31 cellular contexts compared by ENCODE assay signal in the genomic region with DNA sequence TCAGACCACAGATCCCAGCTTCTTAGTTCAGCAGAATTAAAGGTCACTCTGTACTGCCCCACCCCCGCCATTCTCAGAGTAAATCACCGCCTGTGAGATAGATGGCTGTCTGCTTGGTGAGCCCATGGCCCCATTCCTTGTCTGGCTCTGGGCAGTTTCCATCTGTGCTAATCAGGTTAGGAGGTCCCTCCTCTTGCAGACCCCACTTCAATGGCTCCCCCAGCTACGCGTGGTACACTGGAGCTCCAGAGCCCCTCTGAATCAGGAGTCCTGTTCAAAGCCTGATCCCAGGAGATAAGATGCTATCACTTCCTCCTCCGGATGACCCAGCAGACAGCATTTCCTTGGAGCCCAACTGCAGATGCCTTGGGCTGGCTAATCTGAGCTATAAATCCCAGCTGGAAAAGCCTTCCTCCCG.
DNase-seq lines count a peak whose midpoint lies in the region; ATAC-seq, FAIRE-seq and TF ChIP-seq lines count a peak whose summit lies in the region.
"Had no signal": no experiment of that assay in that cellular context is flagged by ENCODE, and none has a peak within 500 bp of the region (broad histone marks: within the 10 kb centered on the region; RNA-seq: fewer than 3 reads in every experiment).

No MANE protein-coding gene starts in this region.

- TF ChIP-seq CTCF in endothelial cell of umbilical vein (IDR thresholded peaks at IDR 0.05; ENCODE audit: extremely low read depth in 1 of 2, insufficient read depth in 1 of 2, low read depth in 1 of 2, low read length in 2 of 2): no peak
- TF ChIP-seq CTCF in neural crest cell (conservative IDR thresholded peaks at IDR 0.05): no peak

- CTCF ChIA-PET in endothelial cell of umbilical vein (lab: Charles Lee): interaction anchor here (0.6 to 4.1 kb wide), 9 partner anchors 11 to 127 kb away, joined by 3 to 16 read pairs (median 6); no protein-coding TSS in a partner anchor

- no peak overlapping the region for H3K27ac ChIP-seq in endothelial cell of umbilical vein (ENCODE audit: insufficient read depth, low read depth, low read length)
- H3K27ac ChIP-seq in GM23248: no peak overlapping the region
- H3K27ac ChIP-seq: A549, left lung, Peyer's patch, SJCRH30, skin epidermis had no signal

- H3F3A ChIP-seq in GM23248 (ENCODE audit: insufficient read depth): no peaks in the 10 kb centered on the region

- H3K9me3 Mint-ChIP-seq in neural crest cell: no peaks in the 10 kb centered on the region
- H3K9me3 Mint-ChIP-seq: activated CD8-positive, alpha-beta T cell treated with anti-CD3 and anti-CD28 coated beads for 36 hours; activated naive CD4-positive, alpha-beta T cell treated with anti-CD3 and anti-CD28 coated beads, Interleukin-2, amount 50 U/mL, for 72 hours; H9; naive thymus-derived CD4-positive, alpha-beta T cell; stimulated activated naive CD8-positive, alpha-beta T cell treated with anti-CD3 and anti-CD28 coated beads, Interleukin-15, amount 100 ng/mL, for 72 hours had no signal

- TF ChIP-seq POLR2A in endothelial cell of umbilical vein (IDR thresholded peaks at IDR 0.05; ENCODE audit: low read depth, low read length): no peak

- no peaks in the 10 kb centered on the region for H3K36me3 ChIP-seq in endothelial cell of umbilical vein (ENCODE audit: control insufficient read depth in 2 of 2, extremely low read depth in 1 of 2, insufficient read depth in 2 of 2, low read length in 2 of 2)
- H3K36me3 ChIP-seq in GM23248 (ENCODE audit: low read depth): no peaks in the 10 kb centered on the region
- H3K36me3 ChIP-seq: left lung, Peyer's patch, SJCRH30 had no signal

- H4K20me1 ChIP-seq in endothelial cell of umbilical vein (replicated peaks; ENCODE audit: control insufficient read depth, extremely low read depth, insufficient read depth, low read length) (no peaks in the 10 kb centered on the region), GM23248 (ENCODE audit: insufficient read depth) (no peaks in the 10 kb centered on the region)

- WGBS in GM23248 (ENCODE audit: low coverage in 1 of 2, low lambda C conversion rate in 2 of 2, missing lambda C conversion rate in 2 of 2), 2 experiments: 87 to 90% methylated on average over 6 of the region's 6 CpGs

- peak; percentile 81 for DNase-seq in ELF-1 (ENCODE audit: low read depth, low spot score)
- peak; percentile 8 for DNase-seq in endothelial cell of umbilical vein (ENCODE audit: low read depth, low spot score)
- DNase-seq in neural crest cell (ENCODE audit: low read depth, low spot score): no peak
- DNase-seq in NCI-H774 (lab: John Stamatoyannopoulos, UW): no peak
- no peak for DNase-seq in GM23248
- DNase-seq: activated CD4-positive, CD25-positive, alpha-beta regulatory T cell treated with anti-CD3 and anti-CD28 coated beads, Interleukin-2, amount 50 U/mL, for 72 hours; activated CD8-positive, alpha-beta T cell treated with anti-CD3 and anti-CD28 coated beads for 36 hours; AML-193; anterior cingulate cortex; cortex of kidney; DMS153; H9; Karpas-422; left lung; naive thymus-derived CD4-positive, alpha-beta T cell; NCI-H1694 treated with DMSO at 0.1 percent for 48 hours; NCI-H2171; NCI-H526; Peyer's patch; SJCRH30; stimulated activated CD4-positive, alpha-beta T cell treated with anti-CD3 and anti-CD28 coated beads, Interleukin-1b, Interleukin-23, amount 100 ng/mL, for 48 hours; stimulated activated CD8-positive, alpha-beta memory T cell treated with anti-CD3 and anti-CD28 coated beads, Interleukin-4, amount 100 ng/mL, for 48 hours; stimulated activated naive CD8-positive, alpha-beta T cell treated with anti-CD3 and anti-CD28 coated beads, Interleukin-15, amount 100 ng/mL, for 72 hours; T-helper 1 cell had no signal

- H3K4me1 Mint-ChIP-seq in neural crest cell: peaks cover 48% of the 10 kb centered on the region
- H3K4me1 Mint-ChIP-seq: stimulated activated naive CD8-positive, alpha-beta T cell treated with anti-CD3 and anti-CD28 coated beads, Interleukin-15, amount 100 ng/mL, for 72 hours had no signal

- peaks cover 5% of the 10 kb centered on the region for H3K36me3 Mint-ChIP-seq in neural crest cell (ENCODE audit: low read depth)
- H3K36me3 Mint-ChIP-seq: activated naive CD4-positive, alpha-beta T cell treated with anti-CD3 and anti-CD28 coated beads, Interleukin-2, amount 50 U/mL, for 72 hours had no signal

- no TSS peak for BruUV-seq in endothelial cell of umbilical vein (replicated peaks; lab: Mats Ljungman, UMichigan)

- H3K9me3 ChIP-seq in endothelial cell of umbilical vein (replicated peaks; ENCODE audit: control insufficient read depth, insufficient read depth, low read length) (no peaks in the 10 kb centered on the region), GM23248 (ENCODE audit: low read depth) (no peaks in the 10 kb centered on the region)
- H3K9me3 ChIP-seq: A549, left lung, Peyer's patch, SJCRH30 had no signal

- no peaks in the 10 kb centered on the region for H3K9me2 ChIP-seq in GM23248 (ENCODE audit: insufficient read depth)

- dilution Hi-C loops in endothelial cell of umbilical vein (cut with MboI; ENCODE audit: extremely low pct_ligation_motif_present, low sequenced_read_pairs): no loop called here

- H3K4me3 ChIP-seq in endothelial cell of umbilical vein (replicated peaks in 1 of 3; ENCODE audit: insufficient read depth in 1 of 3, low read depth in 1 of 3, low read length in 3 of 3): no peak overlapping the region
- H3K4me3 ChIP-seq in GM23248: no peak overlapping the region
- H3K4me3 ChIP-seq: A549, left lung, Peyer's patch, SJCRH30, skin epidermis had no signal

- H3K4me1 ChIP-seq in endothelial cell of umbilical vein (ENCODE audit: control insufficient read depth, extremely low read depth, insufficient read depth, low read length) (peaks cover 21% of the 10 kb centered on the region), GM23248 (ENCODE audit: insufficient read depth) (0 out of 2 replicates have a peak, but pooled peaks cover 5% of the 10 kb centered on the region)

- in situ Hi-C loops in GM23248 (cut with MboI): no loop called here

- H3K27me3 Mint-ChIP-seq in neural crest cell (ENCODE audit: low read depth): no peaks in the 10 kb centered on the region
- H3K27me3 Mint-ChIP-seq: activated CD8-positive, alpha-beta T cell treated with anti-CD3 and anti-CD28 coated beads for 36 hours; stimulated activated naive CD8-positive, alpha-beta T cell treated with anti-CD3 and anti-CD28 coated beads, Interleukin-15, amount 100 ng/mL, for 72 hours had no signal

- FAIRE-seq in endothelial cell of umbilical vein (lab: Jason Lieb, UNC): peak; percentile 48
- FAIRE-seq: A549, G401.6 had no signal

- H2AFZ ChIP-seq in endothelial cell of umbilical vein (ENCODE audit: low read depth, low read length): no peak overlapping the region
- H2AFZ ChIP-seq in GM23248: no peak overlapping the region

- H3K27me3 ChIP-seq in endothelial cell of umbilical vein (ENCODE audit: control insufficient read depth in 2 of 2, insufficient read depth in 2 of 2, low read length in 2 of 2) (no peaks in the 10 kb centered on the region), GM23248 (replicated peaks; ENCODE audit: insufficient read depth) (no peaks in the 10 kb centered on the region)
- H3K27me3 ChIP-seq: left lung, Peyer's patch, SJCRH30 had no signal

- ATAC-seq in SK-N-SH treated with all-trans-retinoic acid at 6 μM for 48 hours (peak; percentile 55), GM21723 (IDR thresholded peaks at IDR 0.05; ENCODE audit: unreplicated experiment) (no peak), HG03457 (IDR thresholded peaks at IDR 0.05; ENCODE audit: unreplicated experiment) (no peak)
- ATAC-seq: A549; activated CD8-positive, alpha-beta T cell treated with anti-CD3 and anti-CD28 coated beads for 36 hours; activated naive CD4-positive, alpha-beta T cell treated with anti-CD3 and anti-CD28 coated beads, Interleukin-2, amount 50 U/mL, for 72 hours; left lung; naive thymus-derived CD4-positive, alpha-beta T cell; stimulated activated naive CD8-positive, alpha-beta T cell treated with anti-CD3 and anti-CD28 coated beads, Interleukin-15, amount 100 ng/mL, for 72 hours had no signal

- H3K4me2 ChIP-seq in endothelial cell of umbilical vein (ENCODE audit: insufficient read depth, low read length) (no peak overlapping the region), GM23248 (ENCODE audit: unreplicated experiment) (no peak overlapping the region)
- H3K4me2 ChIP-seq: A549 had no signal

- H3K9ac ChIP-seq in endothelial cell of umbilical vein (replicated peaks; ENCODE audit: extremely low read depth, insufficient read depth, low read length) (no peak overlapping the region), GM23248 (no peak overlapping the region)

- no peaks in the 10 kb centered on the region for H3K79me2 ChIP-seq in endothelial cell of umbilical vein (ENCODE audit: control insufficient read depth, insufficient read depth, low read length)
- no peaks in the 10 kb centered on the region for H3K79me2 ChIP-seq in GM23248 (ENCODE audit: insufficient read depth)

- no peaks in the 10 kb centered on the region for H3K9me1 ChIP-seq in endothelial cell of umbilical vein (replicated peaks; ENCODE audit: control insufficient read depth, extremely low read depth, insufficient read depth, low read length)

- H3K27ac Mint-ChIP-seq in neural crest cell (ENCODE audit: unreplicated experiment): peak overlapping the region; percentile 86
- H3K27ac Mint-ChIP-seq: activated CD8-positive, alpha-beta T cell treated with anti-CD3 and anti-CD28 coated beads for 36 hours; activated naive CD4-positive, alpha-beta T cell treated with anti-CD3 and anti-CD28 coated beads, Interleukin-2, amount 50 U/mL, for 72 hours; naive thymus-derived CD4-positive, alpha-beta T cell; stimulated activated naive CD8-positive, alpha-beta T cell treated with anti-CD3 and anti-CD28 coated beads, Interleukin-15, amount 100 ng/mL, for 72 hours had no signal

- no peak overlapping the region for H3K4me3 Mint-ChIP-seq in neural crest cell
- H3K4me3 Mint-ChIP-seq: activated CD8-positive, alpha-beta T cell treated with anti-CD3 and anti-CD28 coated beads for 36 hours; H9; naive thymus-derived CD4-positive, alpha-beta T cell; stimulated activated naive CD8-positive, alpha-beta T cell treated with anti-CD3 and anti-CD28 coated beads, Interleukin-15, amount 100 ng/mL, for 72 hours had no signal

- POLR2A ChIA-PET in endothelial cell of umbilical vein (lab: Charles Lee): no interaction called here

- intact Hi-C loops in endothelial cell of umbilical vein (cut with micrococcal nuclease): no loop called here

TF ChIP-seq in SK-N-SH treated with all-trans-retinoic acid at 6 μM for 48 hours, 23 proteins besides CTCF, POLR2A, EP300 and RAD21 (continues in another document):
- no peak for TF ChIP-seq BACH2 (CRISPR knock-in tag; IDR thresholded peaks at IDR 0.05; ENCODE audit: borderline replicate concordance)

TF ChIP-seq in endothelial cell of umbilical vein, 7 proteins besides CTCF, POLR2A, EP300 and RAD21 (continues in another document):
- TF ChIP-seq JUN (IDR thresholded peaks at IDR 0.05; ENCODE audit: borderline replicate concordance, insufficient read depth, insufficient read length, low read depth) (no peak), MYC (IDR thresholded peaks at IDR 0.05; ENCODE audit: low read depth, low read length) (no peak), EZH2 (IDR thresholded peaks at IDR 0.05; ENCODE audit: borderline replicate concordance, low read depth, low read length, severe bottlenecking) (no peak), POLR2AphosphoS5 (IDR thresholded peaks at IDR 0.05; ENCODE audit: insufficient read depth, low read depth, low read length) (peak; percentile 50), GATA2 (IDR thresholded peaks at IDR 0.05; ENCODE audit: insufficient read depth, insufficient read length, low read depth, low read length) (peak; percentile 81)

Comparison
In these comparisons a context has a peak if more than half of its experiments do, and no peak if none do; other contexts are left out.
1. DNase-seq: peak in ELF-1 (single experiment) and endothelial cell of umbilical vein (single experiment); none in neural crest cell (single experiment), NCI-H774 (single experiment) and GM23248 (single experiment).